1 cellular context compared by ENCODE assay signal in the genomic region with DNA sequence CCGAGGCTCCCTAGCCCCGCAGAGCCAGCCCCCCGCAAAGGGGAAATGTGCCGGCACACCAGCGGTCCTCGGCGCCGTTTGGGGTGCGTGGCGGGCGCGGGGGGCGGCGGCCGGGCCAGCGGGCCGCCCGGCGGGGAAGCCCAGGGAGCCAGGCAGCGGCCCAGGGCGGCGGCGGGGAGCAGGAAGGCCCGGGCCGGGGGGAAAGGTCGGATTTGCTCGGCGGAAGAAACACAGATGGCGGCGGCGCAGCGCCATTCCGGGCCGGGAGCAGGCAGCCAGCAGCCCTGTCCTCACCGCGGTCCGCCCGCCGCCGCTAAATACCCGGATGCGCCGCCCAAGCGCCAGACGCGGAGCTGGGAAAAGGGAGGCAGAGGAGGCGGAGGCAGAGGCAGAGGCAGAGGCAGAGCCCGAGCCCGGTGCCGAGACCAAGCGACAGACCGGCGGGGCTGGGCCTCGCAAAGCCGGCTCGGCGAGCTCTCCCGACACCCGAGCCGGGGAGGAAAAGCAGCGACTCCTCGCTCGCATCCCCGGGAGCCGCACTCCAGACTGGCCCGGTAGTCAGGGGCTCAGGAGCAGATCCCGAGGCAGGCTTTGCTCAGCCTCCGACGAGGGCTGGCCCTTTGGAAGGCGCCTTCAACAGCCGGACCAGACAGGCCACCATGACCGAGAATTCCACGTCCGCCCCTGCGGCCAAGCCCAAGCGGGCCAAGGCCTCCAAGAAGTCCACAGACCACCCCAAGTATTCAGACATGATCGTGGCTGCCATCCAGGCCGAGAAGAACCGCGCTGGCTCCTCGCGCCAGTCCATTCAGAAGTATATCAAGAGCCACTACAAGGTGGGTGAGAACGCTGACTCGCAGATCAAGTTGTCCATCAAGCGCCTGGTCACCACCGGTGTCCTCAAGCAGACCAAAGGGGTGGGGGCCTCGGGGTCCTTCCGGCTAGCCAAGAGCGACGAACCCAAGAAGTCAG.
TF ChIP-seq lines count a peak whose summit lies in the region.

No MANE protein-coding gene starts in this region.

TF ChIP-seq in Ishikawa, 13 proteins besides CTCF, POLR2A, EP300 and RAD21 (continued from another document):
- TF ChIP-seq YY1 (IDR thresholded peaks at IDR 0.05; ENCODE audit: low read depth) (peak; percentile 84), NFIC (IDR thresholded peaks at IDR 0.05) (no peak), ZBTB7A (IDR thresholded peaks at IDR 0.05; ENCODE audit: low read depth) (no peak)
